In the genomic region with DNA sequence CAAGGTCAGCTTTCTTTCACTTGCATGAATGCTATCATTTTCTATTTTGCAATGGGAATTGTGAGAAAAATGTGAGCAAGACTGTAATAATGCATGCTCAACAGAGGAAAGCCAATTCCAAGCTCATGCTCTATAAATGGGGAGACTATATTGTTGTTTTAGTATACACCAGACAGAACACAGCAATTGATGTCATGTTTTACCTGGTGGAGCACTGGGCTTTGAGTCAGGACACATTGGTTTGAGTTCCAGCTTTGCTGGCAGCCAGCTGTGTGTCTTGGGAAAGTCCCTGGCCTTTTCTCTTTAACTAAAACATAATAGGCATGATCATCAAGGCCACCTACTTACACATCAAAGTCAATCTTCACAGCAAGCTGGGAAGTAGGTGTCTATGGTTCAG, we compare ENCODE assay signal across 33 cellular contexts.
"Had no signal": no experiment of that assay in that cellular context is flagged by ENCODE, and none has a peak within 500 bp of the region (broad histone marks: within the 10 kb centered on the region; RNA-seq: fewer than 3 reads in every experiment).

No MANE protein-coding gene starts in this region.

- FAIRE-seq: astrocyte had no signal

- H3K4me3 ChIP-seq: adrenal gland, ascending aorta, body of pancreas, breast epithelium, cardiac muscle cell had no signal

- H3K27ac ChIP-seq: adrenal gland, ascending aorta, body of pancreas, brain microvascular endothelial cell, breast epithelium, cardiac muscle cell had no signal

- ATAC-seq: activated naive CD4-positive, alpha-beta T cell treated with anti-CD3 and anti-CD28 coated beads, Interleukin-2, amount 50 U/mL, for 72 hours; activated naive CD8-positive, alpha-beta T cell treated with anti-CD3 and anti-CD28 coated beads, Interleukin-2, amount 50 U/mL, for 24 hours; activated T-cell treated with anti-CD3 and anti-CD28 coated beads, Interleukin-2, amount 50 U/mL, for 4 hours; activated T-cell treated with anti-CD3 and anti-CD28 coated beads, Interleukin-2, amount 50 U/mL, for 72 hours; activated T-helper 17 cell treated with anti-CD3 and anti-CD28 coated beads, Interleukin-2, amount 50 U/mL, for 72 hours; body of pancreas had no signal

- DNase-seq: activated effector memory CD4-positive, alpha-beta T cell treated with anti-CD3 and anti-CD28 coated beads, Interleukin-2, amount 50 U/mL, for 16 hours; activated effector memory CD4-positive, alpha-beta T cell treated with Interleukin-2 at 50 U/mL for 16 hours; activated gamma-delta T cell; activated gamma-delta T cell treated with Interleukin-2 at 50 U/mL for 16 hours; activated naive CD4-positive, alpha-beta T cell; activated naive CD4-positive, alpha-beta T cell treated with anti-CD3 and anti-CD28 coated beads for 36 hours; activated naive CD4-positive, alpha-beta T cell treated with anti-CD3 and anti-CD28 coated beads, Interleukin-2, amount 10 ng/mL, durations not matched to agents 7 days and 5 days; activated naive CD4-positive, alpha-beta T cell treated with anti-CD3 and anti-CD28 coated beads, Interleukin-2, amount 50 U/mL, for 16 hours; activated naive CD4-positive, alpha-beta T cell treated with Interleukin-2 at 50 U/mL for 16 hours; activated naive CD8-positive, alpha-beta T cell treated with anti-CD3 and anti-CD28 coated beads for 36 hours; activated naive CD8-positive, alpha-beta T cell treated with anti-CD3 and anti-CD28 coated beads, Interleukin-2, amount 10 ng/mL, durations not matched to agents 7 days and 5 days; activated naive CD8-positive, alpha-beta T cell treated with anti-CD3 and anti-CD28 coated beads, Interleukin-2, amount 50 U/mL, for 24 hours; activated T-cell treated with anti-CD3 and anti-CD28 coated beads, Interleukin-2, amount 50 U/mL, for 1 hour; activated T-cell treated with anti-CD3 and anti-CD28 coated beads, Interleukin-2, amount 50 U/mL, for 24 hours; activated T-cell treated with anti-CD3 and anti-CD28 coated beads, Interleukin-2, amount 50 U/mL, for 4 hours; activated T-cell treated with anti-CD3 and anti-CD28 coated beads, Interleukin-2, amount 50 U/mL, for 48 hours; activated T-cell treated with anti-CD3 and anti-CD28 coated beads, Interleukin-2, amount 50 U/mL, for 72 hours; adrenal gland; amniotic stem cell; amygdala; anterior cingulate cortex; aorta; body of pancreas; brain microvascular endothelial cell; caudate nucleus; central memory CD4-positive, alpha-beta T cell; cerebellar nuclear complex had no signal

- H3K27me3 ChIP-seq: adrenal gland, ascending aorta, body of pancreas, brain microvascular endothelial cell, cardiac muscle cell had no signal

- H3K4me1 ChIP-seq: adrenal gland, ascending aorta, breast epithelium had no signal

- H3K36me3 ChIP-seq: adrenal gland, ascending aorta, brain microvascular endothelial cell, breast epithelium, cardiac muscle cell had no signal

- H3K9me3 ChIP-seq: adrenal gland, ascending aorta, body of pancreas, breast epithelium had no signal
